ENCODE assay signal across 26 cellular contexts in the genomic region with DNA sequence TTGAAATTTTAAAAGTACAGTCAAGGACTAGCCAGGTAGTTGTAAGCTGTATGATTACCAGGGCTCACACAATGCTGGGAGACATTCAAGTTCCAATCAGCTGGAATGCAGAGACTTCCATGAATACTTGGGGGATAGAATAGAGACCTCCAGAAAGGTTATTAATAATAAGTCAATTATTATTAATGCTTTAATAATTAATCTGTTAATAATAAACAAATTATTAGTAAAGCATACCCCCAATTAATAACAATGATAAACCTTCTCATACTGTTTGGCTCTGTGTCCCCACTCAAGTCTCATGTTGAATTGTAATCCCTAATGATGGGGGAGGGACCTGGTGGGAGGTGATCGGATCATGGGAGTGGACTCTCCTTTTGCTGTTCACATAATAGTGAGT. TPM values are rescaled to one million over a fixed set of nuclear protein-coding genes. Genes with fewer than 3 reads are reported as not detected.
DNase-seq lines count a peak whose midpoint lies in the region; ATAC-seq, FAIRE-seq and TF ChIP-seq lines count a peak whose summit lies in the region.
"Had no signal": no experiment of that assay in that cellular context is flagged by ENCODE, and none has a peak within 500 bp of the region (broad histone marks: within the 10 kb centered on the region; RNA-seq: fewer than 3 reads in every experiment).

No MANE protein-coding gene starts in this region.

- H2BK12ac ChIP-seq in mesenchymal stem cell (ENCODE audit: low read length in 2 of 2): no peak overlapping the region

- H4K91ac ChIP-seq in mesenchymal stem cell (ENCODE audit: low read length): no peak overlapping the region

- H3K4me1 ChIP-seq in K562 (replicated peaks in 1 of 2; ENCODE audit: control insufficient read depth in 2 of 2, insufficient read depth in 2 of 2, low read length in 2 of 2) (peaks cover 3 to 27% of the 10 kb centered on the region in 2 experiments; a peak in 3 of 5 replicates), mesenchymal stem cell (ENCODE audit: control insufficient read depth, insufficient read depth, low read depth, low read length) (no peaks in the 10 kb centered on the region)
- H3K4me1 ChIP-seq: BE2C had no signal

- TF ChIP-seq RAD21 in K562 (CRISPR knock-in tag; conservative IDR thresholded peaks at IDR 0.05 in 1 of 2, IDR thresholded peaks at IDR 0.05 in 1 of 2): no peak

- no peak overlapping the region for H3K4me3 ChIP-seq in K562
- H3K4me3 ChIP-seq in mesenchymal stem cell (ENCODE audit: insufficient read depth in 1 of 2, low read depth in 1 of 2, low read length in 2 of 2): no peak overlapping the region
- no peak overlapping the region for H3K4me3 ChIP-seq in dorsolateral prefrontal cortex
- no peak overlapping the region for H3K4me3 ChIP-seq in MG63
- H3K4me3 ChIP-seq: BLaER1 had no signal

- no peak for TF ChIP-seq CTCF in K562 (IDR thresholded peaks at IDR 0.05 in 2 of 3, conservative IDR thresholded peaks at IDR 0.05 in 1 of 3; ENCODE audit: insufficient read depth in 2 of 3, low read depth in 1 of 3, low read length in 3 of 3)
- no peak for TF ChIP-seq CTCF in dorsolateral prefrontal cortex (IDR thresholded peaks at IDR 0.05 in 54 of 56, conservative IDR thresholded peaks at IDR 0.05 in 2 of 56; ENCODE audit: low read depth in 1 of 56, partially characterized antibody in 56 of 56)

- H2BK120ac ChIP-seq in mesenchymal stem cell (ENCODE audit: low read depth, low read length): no peak overlapping the region

- FAIRE-seq in K562 (lab: Jason Lieb, UNC): no peak
- FAIRE-seq: A204.1, G401.6, GM12891 had no signal

- H3K4me1 Mint-ChIP-seq in activated naive CD4-positive, alpha-beta T cell treated with anti-CD3 and anti-CD28 coated beads, Interleukin-2, amount 50 U/mL, for 24 hours: no peaks in the 10 kb centered on the region
- H3K4me1 Mint-ChIP-seq in activated naive CD4-positive, alpha-beta T cell treated with anti-CD3 and anti-CD28 coated beads, Interleukin-2, amount 10 ng/mL, durations not matched to agents 7 days and 5 days: no peaks in the 10 kb centered on the region

- no peak overlapping the region for H3K14ac ChIP-seq in mesenchymal stem cell (ENCODE audit: low read length in 2 of 2)

- no peaks in the 10 kb centered on the region for H3K9me1 ChIP-seq in K562 (ENCODE audit: control insufficient read depth, insufficient read depth, low read length)

- WGBS in K562 (ENCODE audit: insufficient coverage, low coverage, missing lambda C conversion rate): 83% methylated on average over 1 of the region's 1 CpG
- WGBS in mesenchymal stem cell: no CpG with 5 or more reads among the region's 1 CpG

- no peak overlapping the region for H2AK5ac ChIP-seq in mesenchymal stem cell (ENCODE audit: low read length, severe bottlenecking)

- peaks cover 11% of the 10 kb centered on the region for H3K27me3 Mint-ChIP-seq in activated naive CD4-positive, alpha-beta T cell treated with anti-CD3 and anti-CD28 coated beads, Interleukin-2, amount 50 U/mL, for 24 hours
- H3K27me3 Mint-ChIP-seq in activated naive CD4-positive, alpha-beta T cell treated with anti-CD3 and anti-CD28 coated beads, Interleukin-2, amount 10 ng/mL, durations not matched to agents 7 days and 5 days: peaks cover 5% of the 10 kb centered on the region

- H2BK15ac ChIP-seq in mesenchymal stem cell (ENCODE audit: low read depth, poor library complexity, severe bottlenecking): no peak overlapping the region

- TF ChIP-seq EP300 in K562 (IDR thresholded peaks at IDR 0.05; ENCODE audit: low read length): no peak

- H4K8ac ChIP-seq in mesenchymal stem cell (ENCODE audit: low read length): no peak overlapping the region

- intact Hi-C loops in K562 (cut with micrococcal nuclease): loop anchor here (5.0 to 10.0 kb wide), 2 partner anchors 40 to 133 kb away; no protein-coding TSS in a partner anchor
- intact Hi-C loops in dorsolateral prefrontal cortex (cut with DNase I): no loop called here

- H3K4me3 Mint-ChIP-seq in activated naive CD4-positive, alpha-beta T cell treated with anti-CD3 and anti-CD28 coated beads, Interleukin-2, amount 50 U/mL, for 24 hours: no peak overlapping the region
- no peak overlapping the region for H3K4me3 Mint-ChIP-seq in activated naive CD4-positive, alpha-beta T cell treated with anti-CD3 and anti-CD28 coated beads, Interleukin-2, amount 10 ng/mL, durations not matched to agents 7 days and 5 days
- H3K4me3 Mint-ChIP-seq: CD14-positive monocyte; CD4-positive, alpha-beta memory T cell; CD4-positive, CD25-positive, alpha-beta regulatory T cell; CD8-positive, alpha-beta memory T cell had no signal

- no peak overlapping the region for H3K18ac ChIP-seq in mesenchymal stem cell (ENCODE audit: low read depth in 1 of 2, low read length in 2 of 2)

- H3K27ac ChIP-seq in K562 (ENCODE audit: extremely low read depth, low read depth, low read length) (no peak overlapping the region), mesenchymal stem cell (ENCODE audit: low read length, poor library complexity, severe bottlenecking) (no peak overlapping the region), dorsolateral prefrontal cortex (no peak overlapping the region)
- H3K27ac ChIP-seq: BLaER1 had no signal

- TF ChIP-seq POLR2A in K562 (conservative IDR thresholded peaks at IDR 0.05): no peak

- H3K27me3 ChIP-seq in K562 (ENCODE audit: control insufficient read depth in 2 of 2, insufficient read depth in 2 of 2, low read length in 2 of 2) (no peaks in the 10 kb centered on the region), mesenchymal stem cell (ENCODE audit: control insufficient read depth in 1 of 2, insufficient read depth in 1 of 2, low read length in 2 of 2) (no peaks in the 10 kb centered on the region), dorsolateral prefrontal cortex (peaks cover 0 to 5% (median 0%) of the 10 kb centered on the region in 45 donors), MG63 (no peaks in the 10 kb centered on the region)
- H3K27me3 ChIP-seq: BE2C, BLaER1 had no signal

- CTCF ChIA-PET in activated naive CD4-positive, alpha-beta T cell treated with anti-CD3 and anti-CD28 coated beads, Interleukin-2, amount 10 ng/mL, durations not matched to agents 7 days and 5 days (lab: Charles Lee): interaction anchor here (1.2 kb wide), 1 partner anchor 375 kb away, joined by 3 read pairs; no protein-coding TSS in a partner anchor
- CTCF ChIA-PET in K562 (lab: Yijun Ruan, JAX; ENCODE audit: low intra/inter-chr PET ratio): no interaction called here

- peaks cover 13% of the 10 kb centered on the region for H3K9me3 ChIP-seq in K562 (replicated peaks; ENCODE audit: control insufficient read depth, insufficient read depth, low read depth, low read length)
- no peaks in the 10 kb centered on the region for H3K9me3 ChIP-seq in mesenchymal stem cell (ENCODE audit: control insufficient read depth, low read length)
- no peaks in the 10 kb centered on the region for H3K9me3 ChIP-seq in MG63
- H3K9me3 ChIP-seq: BE2C had no signal

- H3K79me2 ChIP-seq in K562 (ENCODE audit: control insufficient read depth, insufficient read depth, low read length): no peaks in the 10 kb centered on the region

- H2AFZ ChIP-seq in K562 (ENCODE audit: low read depth, low read length) (peak overlapping the region; percentile 48), mesenchymal stem cell (ENCODE audit: low read depth, low read length) (peak overlapping the region; percentile 27)

- no peak overlapping the region for H2BK5ac ChIP-seq in mesenchymal stem cell (ENCODE audit: low read depth, low read length, poor library complexity, severe bottlenecking)

- H3K9ac ChIP-seq in K562 (ENCODE audit: insufficient read depth in 1 of 2, low read depth in 2 of 2, low read length in 2 of 2) (no peak overlapping the region), mesenchymal stem cell (ENCODE audit: low read length) (no peak overlapping the region)
- H3K9ac ChIP-seq: BLaER1 had no signal

- peak overlapping the region; percentile 2 for H3K27ac Mint-ChIP-seq in activated naive CD4-positive, alpha-beta T cell treated with anti-CD3 and anti-CD28 coated beads, Interleukin-2, amount 50 U/mL, for 24 hours
- H3K27ac Mint-ChIP-seq in activated naive CD4-positive, alpha-beta T cell treated with anti-CD3 and anti-CD28 coated beads, Interleukin-2, amount 10 ng/mL, durations not matched to agents 7 days and 5 days: no peak overlapping the region
- H3K27ac Mint-ChIP-seq: CD4-positive, alpha-beta memory T cell; CD4-positive, CD25-positive, alpha-beta regulatory T cell; CD8-positive, alpha-beta memory T cell had no signal

- H3K36me3 Mint-ChIP-seq in activated naive CD4-positive, alpha-beta T cell treated with anti-CD3 and anti-CD28 coated beads, Interleukin-2, amount 50 U/mL, for 24 hours: no peaks in the 10 kb centered on the region
- H3K36me3 Mint-ChIP-seq in activated naive CD4-positive, alpha-beta T cell treated with anti-CD3 and anti-CD28 coated beads, Interleukin-2, amount 10 ng/mL, durations not matched to agents 7 days and 5 days: no peaks in the 10 kb centered on the region
- H3K36me3 Mint-ChIP-seq: CD4-positive, alpha-beta memory T cell; CD4-positive, CD25-positive, alpha-beta regulatory T cell; CD8-positive, alpha-beta memory T cell had no signal

- no peak overlapping the region for H3K4ac ChIP-seq in mesenchymal stem cell (ENCODE audit: low read depth in 1 of 2, low read length in 2 of 2)

- H3K79me1 ChIP-seq in mesenchymal stem cell (replicated peaks; ENCODE audit: low read length, poor library complexity, severe bottlenecking): no peaks in the 10 kb centered on the region

- DNase-seq in activated naive CD4-positive, alpha-beta T cell treated with anti-CD3 and anti-CD28 coated beads, Interleukin-2, amount 10 ng/mL, durations not matched to agents 7 days and 5 days: no peak
- DNase-seq in K562 (ENCODE audit: extremely low read depth in 1 of 4, low spot score in 3 of 4): no peak
- no peak for DNase-seq in mesenchymal stem cell
- no peak for DNase-seq in dorsolateral prefrontal cortex
- DNase-seq in MG63: no peak
- DNase-seq: 8988T; ACHN; BE2C; C1 segment of cervical spinal cord; CD4-positive, alpha-beta memory T cell; CD4-positive, CD25-positive, alpha-beta regulatory T cell; CD8-positive, alpha-beta memory T cell; COR-L47; DMS 273 treated with DMSO at 0.1 percent for 48 hours; DMS153; DMS53; DMS79; GF-D8 had no signal

- POLR2A ChIA-PET in K562 (lab: Yijun Ruan, JAX): interaction anchor here (0.6 kb wide), 1 partner anchor 303 kb away, joined by 3 read pairs; no protein-coding TSS in a partner anchor

- H3K23ac ChIP-seq in mesenchymal stem cell (ENCODE audit: low read length in 2 of 2): no peak overlapping the region

- ATAC-seq in K562: no peak

- H3K4me2 ChIP-seq in K562 (ENCODE audit: insufficient read depth, low read length) (no peak overlapping the region), mesenchymal stem cell (ENCODE audit: low read length, poor library complexity, severe bottlenecking) (no peak overlapping the region)
- H3K4me2 ChIP-seq: BLaER1 had no signal

- H3K36me3 ChIP-seq in K562 (ENCODE audit: control insufficient read depth, insufficient read depth, low read length) (no peaks in the 10 kb centered on the region; the same call in 2 of the 3 replicates), mesenchymal stem cell (ENCODE audit: control insufficient read depth in 1 of 2, insufficient read depth in 2 of 2, low read depth in 1 of 2, low read length in 2 of 2) (no peaks in the 10 kb centered on the region), MG63 (no peaks in the 10 kb centered on the region)
- H3K36me3 ChIP-seq: BE2C, BLaER1 had no signal

- BruUV-seq in K562 (replicated peaks; lab: Mats Ljungman, UMichigan): no TSS peak

- in situ Hi-C loops in K562 (cut with MboI): no loop called here

- H4K20me1 ChIP-seq in K562 (replicated peaks; ENCODE audit: control insufficient read depth, insufficient read depth, low read length): no peaks in the 10 kb centered on the region
- H4K20me1 ChIP-seq: BLaER1 had no signal

- no peaks in the 10 kb centered on the region for H3K9me3 Mint-ChIP-seq in activated naive CD4-positive, alpha-beta T cell treated with anti-CD3 and anti-CD28 coated beads, Interleukin-2, amount 50 U/mL, for 24 hours
- H3K9me3 Mint-ChIP-seq in activated naive CD4-positive, alpha-beta T cell treated with anti-CD3 and anti-CD28 coated beads, Interleukin-2, amount 10 ng/mL, durations not matched to agents 7 days and 5 days: peaks cover 2% of the 10 kb centered on the region

RNA-seq across cellular contexts. Expression of a gene that starts 14.6 kb away (rescaled TPM):
- 0.35 TPM in 1 of 2 replicates, not detected in the other for total RNA-seq in K562 (2011; cell fraction: chromatin; rRNA removed; ENCODE audit: low replicate concordance)
- 0.33 and 0.53 TPM in 2 replicates for total RNA-seq in K562 (2011; cell fraction: nucleolus; rRNA removed)
- not detected in 2 replicates for total RNA-seq in K562 (2011; cell fraction: nucleoplasm; rRNA removed)
- total RNA-seq in K562 (2014; rRNA removed) (1.7 and 2.0 TPM in 2 replicates), K562 (2014; rRNA removed; fragmentation: Illumina TruSeq; extraction: Trizol) (3.3 and 3.4 TPM in 2 replicates), K562 (2015; rRNA removed; fragmentation: Illumina TruSeq; extraction: Trizol) (9.1 and 9.5 TPM in 2 replicates), K562 (2021) (1.7 and 3.4 TPM in 2 replicates), dorsolateral prefrontal cortex (100 to 1,000 TPM in 4 of 120 experiments, 10 to 100 TPM in 97, 1 to 10 TPM in 19; 2.3 to 110 (median 19.6) TPM)
- polyA plus RNA-seq in K562 (2011; rRNA removed) (0.57 and 25.1 TPM in 2 replicates), K562 (2014; fragmentation: Illumina TruSeq; extraction: Trizol) (4.3 and 5.6 TPM in 2 replicates), K562 (2014; fragmentation: Nextera tagmentation; extraction: Ambion mirVana) (1 to 10 TPM; 5.5 to 5.8 TPM), K562 (2014; rRNA removed) (4.2 and 4.7 TPM in 2 replicates)
- 0.06 and 11.1 TPM in 2 replicates for polyA plus RNA-seq in K562 (2011; cell fraction: cytosol; rRNA removed)
- polyA plus RNA-seq in K562 (2011; cell fraction: nucleus; rRNA removed): 0.13 and 26.4 TPM in 2 replicates
- polyA plus RNA-seq in K562 (2012): 1.9 and 7.6 TPM in 2 replicates
- 12.9 TPM in 1 of 2 replicates, not detected in the other for polyA minus RNA-seq in K562 (2011; rRNA and poly(A)+ RNA removed)
- polyA minus RNA-seq in K562 (2011; cell fraction: cytosol; rRNA and poly(A)+ RNA removed): 5.4 TPM in 1 of 2 replicates, not detected in the other
- polyA minus RNA-seq in K562 (2011; cell fraction: nucleus; rRNA and poly(A)+ RNA removed): 16.8 TPM in 1 of 2 replicates, not detected in the other
- polyA plus RNA-seq in mesenchymal stem cell (2013, experiment 1 of 2): not detected
- not detected for polyA plus RNA-seq in mesenchymal stem cell (2013, experiment 2 of 2)
- total RNA-seq in MG63 (2014; rRNA removed; shearing (Covaris generic); ENCODE audit: low replicate concordance): not detected in 2 replicates
- total RNA-seq: A673 had no signal
- polyA plus RNA-seq: AG04450 had no signal

RNA-seq across cellular contexts. Expression of a gene that starts 45.5 kb away (rescaled TPM):
- total RNA-seq in K562 (2011; cell fraction: chromatin; rRNA removed; ENCODE audit: low replicate concordance): not detected in 2 replicates
- not detected in 2 replicates for total RNA-seq in K562 (2011; cell fraction: nucleolus; rRNA removed)
- total RNA-seq in K562 (2011; cell fraction: nucleoplasm; rRNA removed): not detected in 2 replicates
- total RNA-seq in K562 (2014; rRNA removed): 0.24 and 0.36 TPM in 2 replicates
- 0.32 TPM in 1 of 2 replicates, not detected in the other for total RNA-seq in K562 (2014; rRNA removed; fragmentation: Illumina TruSeq; extraction: Trizol)
- 0.65 and 0.87 TPM in 2 replicates for total RNA-seq in K562 (2015; rRNA removed; fragmentation: Illumina TruSeq; extraction: Trizol)
- total RNA-seq in K562 (2021): 0.33 TPM in 1 of 2 replicates, not detected in the other
- polyA plus RNA-seq in K562 (2011; rRNA removed): 0.27 TPM in 1 of 2 replicates, not detected in the other
- polyA plus RNA-seq in K562 (2011; cell fraction: cytosol; rRNA removed): not detected in 2 replicates
- polyA plus RNA-seq in K562 (2011; cell fraction: nucleus; rRNA removed): 0.16 and 1.2 TPM in 2 replicates
- 0.61 and 1.3 TPM in 2 replicates for polyA plus RNA-seq in K562 (2012)
- 0.14 and 0.36 TPM in 2 replicates for polyA plus RNA-seq in K562 (2014; fragmentation: Illumina TruSeq; extraction: Trizol)
- under 1 TPM; 0.11 to 0.22 TPM for polyA plus RNA-seq in K562 (2014; fragmentation: Nextera tagmentation; extraction: Ambion mirVana)
- 0.27 and 0.81 TPM in 2 replicates for polyA plus RNA-seq in K562 (2014; rRNA removed)
- polyA minus RNA-seq in K562 (2011; rRNA and poly(A)+ RNA removed): 0.84 TPM in 1 of 2 replicates, not detected in the other
- polyA minus RNA-seq in K562 (2011; cell fraction: cytosol; rRNA and poly(A)+ RNA removed): not detected in 2 replicates
- 2.4 TPM in 1 of 2 replicates, not detected in the other for polyA minus RNA-seq in K562 (2011; cell fraction: nucleus; rRNA and poly(A)+ RNA removed)
- polyA plus RNA-seq in mesenchymal stem cell (2013, experiment 1 of 2): not detected
- not detected for polyA plus RNA-seq in mesenchymal stem cell (2013, experiment 2 of 2)
- 1 to 10 TPM in 55 of 120 experiments, under 1 TPM in 46, not detected in 19; 0.36 to 3.7 (median 1.1) TPM for total RNA-seq in dorsolateral prefrontal cortex
- not detected in 2 replicates for total RNA-seq in MG63 (2014; rRNA removed; shearing (Covaris generic); ENCODE audit: low replicate concordance)
- total RNA-seq: A673; CD4-positive, alpha-beta memory T cell; CD8-positive, alpha-beta memory T cell had no signal
- polyA plus RNA-seq: AG04450; CD4-positive, alpha-beta memory T cell; CD4-positive, CD25-positive, alpha-beta regulatory T cell; CD8-positive, alpha-beta memory T cell had no signal
